In the genomic region with DNA sequence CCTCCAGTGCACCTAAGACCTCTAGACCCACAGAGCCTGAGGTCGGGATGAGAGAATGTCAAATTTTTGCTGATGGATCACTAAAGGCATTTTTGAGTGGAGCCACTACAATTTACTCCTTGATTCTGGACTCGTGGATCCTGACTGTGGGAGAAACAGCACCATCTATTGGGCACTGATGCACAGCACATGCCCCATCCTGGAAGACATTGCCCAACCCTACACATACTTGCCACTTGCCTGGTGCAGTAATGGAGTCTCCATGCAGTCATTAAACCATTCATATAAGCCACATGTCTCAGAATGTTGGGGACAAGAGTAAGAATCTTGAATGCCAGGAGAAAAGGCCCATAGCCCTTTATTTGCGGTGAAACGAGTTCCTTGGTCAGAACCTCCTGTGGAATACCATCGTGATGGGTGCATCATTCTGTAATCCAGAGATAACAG, we compare ENCODE assay signal across 8 cellular contexts.
DNase-seq lines count a peak whose midpoint lies in the region; ATAC-seq and TF ChIP-seq lines count a peak whose summit lies in the region.

No MANE protein-coding gene starts in this region.

- no peaks in the 10 kb centered on the region for H3K27me3 Mint-ChIP-seq in activated CD4-positive, alpha-beta memory T cell treated with anti-CD3 and anti-CD28 coated beads for 36 hours
- peaks cover 64% of the 10 kb centered on the region for H3K27me3 Mint-ChIP-seq in neural crest cell (ENCODE audit: low read depth)

- CTCF ChIA-PET in activated CD4-positive, alpha-beta memory T cell treated with anti-CD3 and anti-CD28 coated beads for 36 hours (lab: Charles Lee) = interaction anchor here (0.6 to 1.3 kb wide), 4 partner anchors 37 to 284 kb away, joined by 3 to 6 read pairs (median 3); no protein-coding TSS in a partner anchor

- no peak overlapping the region for H3K4me3 Mint-ChIP-seq in activated CD4-positive, alpha-beta memory T cell treated with anti-CD3 and anti-CD28 coated beads for 36 hours
- H3K4me3 Mint-ChIP-seq in neural crest cell = no peak overlapping the region

- H3K27ac Mint-ChIP-seq in activated CD4-positive, alpha-beta memory T cell treated with anti-CD3 and anti-CD28 coated beads for 36 hours = no peak overlapping the region
- no peak overlapping the region for H3K27ac Mint-ChIP-seq in neural crest cell (ENCODE audit: unreplicated experiment)

- H3K4me3 ChIP-seq in LNCaP clone FGC (ENCODE audit: low read depth, low read length) (no peak overlapping the region), fibroblast of pulmonary artery (replicated peaks; ENCODE audit: low read depth, low read length) (no peak overlapping the region)

- DNase-seq in NCI-H82 (lab: John Stamatoyannopoulos, UW) (peak; percentile 47), NCI-H82 treated with DMSO at 0.1 percent for 48 hours (lab: John Stamatoyannopoulos, UW; ENCODE audit: unreplicated experiment) (no peak), LNCaP clone FGC (ENCODE audit: low read depth) (no peak), fibroblast of pulmonary artery (ENCODE audit: low read depth) (peak; percentile 74), neural crest cell (ENCODE audit: low read depth, low spot score) (peak; percentile 37)
- peak; percentile 63 for DNase-seq in activated CD4-positive, alpha-beta memory T cell treated with anti-CD3 and anti-CD28 coated beads for 36 hours

- ATAC-seq in HG03045 (IDR thresholded peaks at IDR 0.05; ENCODE audit: unreplicated experiment) (no peak), GM21723 (IDR thresholded peaks at IDR 0.05; ENCODE audit: unreplicated experiment) (no peak)

- TF ChIP-seq CTCF in LNCaP clone FGC (IDR thresholded peaks at IDR 0.05; ENCODE audit: control insufficient read depth, extremely low read depth, insufficient read depth) (peak; percentile 90), fibroblast of pulmonary artery (IDR thresholded peaks at IDR 0.05; ENCODE audit: low read length, missing control alignments) (peak; percentile 95), neural crest cell (conservative IDR thresholded peaks at IDR 0.05) (peak; percentile 68)

- POLR2A ChIA-PET in activated CD4-positive, alpha-beta memory T cell treated with anti-CD3 and anti-CD28 coated beads for 36 hours (lab: Charles Lee) = no interaction called here

- H3K36me3 Mint-ChIP-seq in activated CD4-positive, alpha-beta memory T cell treated with anti-CD3 and anti-CD28 coated beads for 36 hours = no peaks in the 10 kb centered on the region
- H3K36me3 Mint-ChIP-seq in neural crest cell (ENCODE audit: low read depth) = no peaks in the 10 kb centered on the region

- intact Hi-C loops in activated CD4-positive, alpha-beta memory T cell treated with anti-CD3 and anti-CD28 coated beads for 36 hours (cut with micrococcal nuclease) = loop anchor here (5.0 kb wide), 1 partner anchor 36 kb away; no protein-coding TSS in a partner anchor

- no peaks in the 10 kb centered on the region for H3K9me3 Mint-ChIP-seq in activated CD4-positive, alpha-beta memory T cell treated with anti-CD3 and anti-CD28 coated beads for 36 hours
- H3K9me3 Mint-ChIP-seq in neural crest cell = no peaks in the 10 kb centered on the region

- H3K4me1 Mint-ChIP-seq in activated CD4-positive, alpha-beta memory T cell treated with anti-CD3 and anti-CD28 coated beads for 36 hours (ENCODE audit: low read depth) = peaks cover 8% of the 10 kb centered on the region
- H3K4me1 Mint-ChIP-seq in neural crest cell = no peaks in the 10 kb centered on the region

Comparison
In these comparisons a context has a peak if more than half of its experiments do, and no peak if none do; other contexts are left out.
1. DNase-seq: peak in NCI-H82 (single experiment), activated CD4-positive, alpha-beta memory T cell treated with anti-CD3 and anti-CD28 coated beads for 36 hours (single experiment), fibroblast of pulmonary artery (single experiment) and neural crest cell (single experiment); none in NCI-H82 treated with DMSO at 0.1 percent for 48 hours (single experiment) and LNCaP clone FGC (single experiment).
2. Peak in every context shown above with its lines, with median percentiles within 50 percentile points of each other: CTCF ChIP-seq.